Comparison of ENCODE assay signal across 8 cellular contexts in the genomic region with DNA sequence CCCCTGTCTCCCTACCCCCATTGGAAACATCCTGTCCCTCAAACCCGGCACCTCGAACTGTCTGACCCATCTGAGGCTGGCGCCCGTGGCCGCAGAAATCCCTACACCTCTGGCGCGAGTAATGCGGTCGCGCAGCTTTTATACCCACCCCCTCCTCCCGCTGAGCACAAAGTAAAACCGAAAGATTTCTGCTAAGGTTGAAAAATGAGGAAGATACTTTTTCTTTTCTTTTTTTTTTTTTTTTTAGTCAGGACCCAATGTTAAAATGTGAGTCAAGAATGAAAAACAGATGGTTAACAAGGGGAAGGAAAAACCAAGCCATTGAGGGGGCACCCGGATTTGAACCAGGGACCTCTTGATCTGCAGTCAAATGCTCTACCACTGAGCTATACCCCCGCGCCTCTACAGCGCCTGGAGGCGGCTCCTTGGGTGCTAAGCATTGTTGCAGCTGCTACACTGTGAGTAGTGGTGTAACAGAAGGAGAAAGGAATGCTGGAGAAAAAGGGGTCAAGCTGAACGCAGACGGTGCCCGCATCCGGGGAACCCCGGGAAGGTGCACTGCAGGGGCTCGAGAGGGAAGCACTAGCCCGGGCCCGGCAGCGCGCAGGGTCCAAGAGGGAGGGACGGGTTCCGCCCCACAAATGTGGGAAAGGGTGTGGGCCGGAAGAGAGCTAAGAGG. TPM values are rescaled to one million over a fixed set of nuclear protein-coding genes. Genes with fewer than 3 reads are reported as not detected.
DNase-seq lines count a peak whose midpoint lies in the region; ATAC-seq and TF ChIP-seq lines count a peak whose summit lies in the region.

No MANE protein-coding gene starts in this region.

- H3K27me3 Mint-ChIP-seq in T-helper 17 cell: no peaks in the 10 kb centered on the region

- intact Hi-C loops in vagina (cut with DNase I): no loop called here

- peak overlapping the region; percentile 96 for H3K27ac ChIP-seq in angular gyrus (ENCODE audit: low read depth, low read length)
- peak overlapping the region; percentile 95 to 96 for H3K27ac ChIP-seq in right atrium auricular region
- peak overlapping the region; percentile 95 for H3K27ac ChIP-seq in vagina

- H3K4me1 Mint-ChIP-seq in T-helper 17 cell: peaks cover 46% of the 10 kb centered on the region

- TF ChIP-seq POLR2A in vagina (IDR thresholded peaks at IDR 0.05): peak in 1 of 2 donors; percentile 12

- H3K27ac Mint-ChIP-seq in T-helper 17 cell: peak overlapping the region; percentile 99

- H3K4me3 Mint-ChIP-seq in T-helper 17 cell: peak overlapping the region; percentile 99

- H3K36me3 Mint-ChIP-seq in T-helper 17 cell (ENCODE audit: low read depth): peaks cover 4% of the 10 kb centered on the region

- H3K36me3 ChIP-seq in right atrium auricular region (no peaks in the 10 kb centered on the region), vagina (no peaks in the 10 kb centered on the region)

- ATAC-seq in HG02763 (IDR thresholded peaks at IDR 0.05; ENCODE audit: unreplicated experiment) (peak; percentile 32), T-helper 17 cell (peak; percentile 67)

- peak; percentile 85 for DNase-seq in NCI-H146 (lab: John Stamatoyannopoulos, UW)
- DNase-seq in T-helper 17 cell: peak; percentile 61 to 90 (median 73)
- DNase-seq in right atrium auricular region (ENCODE audit: low spot score): peak; percentile 99
- peak; percentile 90 for DNase-seq in putamen (ENCODE audit: low spot score)
- peak in 1 of 2 donors; percentile 98 for DNase-seq in vagina (ENCODE audit: extremely low spot score in 2 of 2)

- no peaks in the 10 kb centered on the region for H3K27me3 ChIP-seq in right atrium auricular region
- H3K27me3 ChIP-seq in vagina: no peaks in the 10 kb centered on the region

- TF ChIP-seq CTCF in GM12875 (IDR thresholded peaks at IDR 0.05; ENCODE audit: borderline replicate concordance, insufficient read depth, low read depth, low read length): peak; percentile 38; the same call in 1 of the 2 replicates
- peak in 1 of 2 donors; percentile 26 for TF ChIP-seq CTCF in right atrium auricular region (IDR thresholded peaks at IDR 0.05)
- no peak for TF ChIP-seq CTCF in vagina (IDR thresholded peaks at IDR 0.05)

- peak overlapping the region; percentile 81 for H3K4me3 ChIP-seq in GM12875 (ENCODE audit: low read depth, low read length)
- H3K4me3 ChIP-seq in right atrium auricular region: peak overlapping the region; percentile 94 to 98
- H3K4me3 ChIP-seq in vagina: peak overlapping the region; percentile 91 to 96

- H3K9me3 ChIP-seq in T-helper 17 cell (ENCODE audit: control insufficient read depth, low read length, poor library complexity, severe bottlenecking) (no peaks in the 10 kb centered on the region), right atrium auricular region (no peaks in the 10 kb centered on the region), vagina (no peaks in the 10 kb centered on the region)

- H3K4me1 ChIP-seq in right atrium auricular region (peaks cover 0 to 47% of the 10 kb centered on the region in 2 donors), vagina (peaks cover 45% of the 10 kb centered on the region)

RNA-seq across cellular contexts. Expression of gene LASP1, which starts 0.8 kb away (rescaled TPM):
- total RNA-seq in T-helper 17 cell (100 to 1,000 TPM; 106 to 115 TPM), right atrium auricular region (10 to 100 TPM; 34.2 to 65.4 TPM), vagina (69.0 TPM)

RNA-seq across cellular contexts. Expression of gene RPL23, which starts 15.6 kb away (rescaled TPM):
- total RNA-seq in T-helper 17 cell: 1,000 to 10,000 TPM; 1,821 to 1,859 TPM
- 100 to 1,000 TPM; 640 to 985 TPM for total RNA-seq in right atrium auricular region
- 1,585 TPM for total RNA-seq in vagina

RNA-seq across cellular contexts. Expression of gene CWC25, which starts 44.0 kb away (rescaled TPM):
- 10 to 100 TPM; 69.6 to 88.5 TPM for total RNA-seq in T-helper 17 cell
- 1 to 10 TPM; 9.0 to 9.5 TPM for total RNA-seq in right atrium auricular region
- total RNA-seq in vagina: 25.5 TPM
